ENCODE assay signal across 10 cellular contexts in the genomic region with DNA sequence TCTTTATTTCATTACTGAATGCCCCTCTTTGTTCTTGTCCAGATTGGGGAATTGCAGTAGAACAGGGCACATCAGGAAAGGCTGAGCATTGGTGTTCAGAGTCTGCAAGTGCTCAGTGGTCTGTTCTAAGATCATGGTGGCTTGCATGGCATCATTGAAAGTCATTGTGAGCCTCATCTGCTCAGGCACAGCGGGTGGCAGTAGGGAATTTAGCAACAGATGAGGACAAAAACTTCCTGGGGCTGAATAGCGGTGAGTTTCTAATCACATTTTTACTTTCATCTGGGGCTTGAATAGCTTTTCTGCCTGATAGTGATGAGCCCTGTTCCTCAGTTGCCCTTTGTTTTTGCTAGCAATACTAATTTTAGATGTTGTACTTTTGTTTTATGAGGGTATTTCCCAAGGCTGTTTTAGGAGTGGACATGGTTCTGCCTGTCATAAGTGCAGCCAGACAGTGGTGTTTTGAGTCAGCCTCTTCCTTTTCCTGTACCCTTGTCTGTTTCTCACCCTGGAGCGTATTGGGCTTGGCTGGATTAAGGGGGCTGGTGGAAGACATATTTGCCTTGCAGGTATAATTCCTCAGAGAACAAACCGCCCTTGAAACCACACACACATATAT. TPM values are rescaled to one million over a fixed set of nuclear protein-coding genes. Genes with fewer than 3 reads are reported as not detected.
DNase-seq lines count a peak whose midpoint lies in the region; ATAC-seq, FAIRE-seq and TF ChIP-seq lines count a peak whose summit lies in the region.
"Had no signal": no experiment of that assay in that cellular context is flagged by ENCODE, and none has a peak within 500 bp of the region (broad histone marks: within the 10 kb centered on the region; RNA-seq: fewer than 3 reads in every experiment).

No MANE protein-coding gene starts in this region.

- POLR2A ChIA-PET in activated CD4-positive, alpha-beta memory T cell treated with anti-CD3 and anti-CD28 coated beads, Interleukin-2, amount 10 ng/mL, durations not matched to agents 7 days and 5 days (lab: Charles Lee) = no interaction called here

- ATAC-seq in GM21447 (IDR thresholded peaks at IDR 0.05; ENCODE audit: unreplicated experiment) (peak; percentile 74), HG03354 (IDR thresholded peaks at IDR 0.05; ENCODE audit: poor library complexity, severe bottlenecking, unreplicated experiment) (peak; percentile 69), left lobe of liver (no peak)

- no peaks in the 10 kb centered on the region for H3K9me3 Mint-ChIP-seq in activated CD4-positive, alpha-beta memory T cell treated with anti-CD3 and anti-CD28 coated beads, Interleukin-2, amount 10 ng/mL, durations not matched to agents 7 days and 5 days
- H3K9me3 Mint-ChIP-seq: central memory CD8-positive, alpha-beta T cell had no signal

- H3K4me3 Mint-ChIP-seq in activated CD4-positive, alpha-beta memory T cell treated with anti-CD3 and anti-CD28 coated beads, Interleukin-2, amount 10 ng/mL, durations not matched to agents 7 days and 5 days = no peak overlapping the region
- H3K4me3 Mint-ChIP-seq: central memory CD8-positive, alpha-beta T cell had no signal

- DNase-seq in GM12892 (ENCODE audit: insufficient read length) = no peak
- DNase-seq in iris pigment epithelial cell (ENCODE audit: low read depth) = peak; percentile 67
- DNase-seq in activated CD4-positive, alpha-beta memory T cell treated with anti-CD3 and anti-CD28 coated beads, Interleukin-2, amount 10 ng/mL, durations not matched to agents 7 days and 5 days = no peak
- DNase-seq in left lobe of liver (ENCODE audit: low spot score) = no peak
- DNase-seq in RPMI8226 = no peak
- DNase-seq in retina = no peak
- DNase-seq: DND-41 had no signal

- H3K27ac Mint-ChIP-seq in activated CD4-positive, alpha-beta memory T cell treated with anti-CD3 and anti-CD28 coated beads, Interleukin-2, amount 10 ng/mL, durations not matched to agents 7 days and 5 days = no peak overlapping the region

- no peak for TF ChIP-seq POLR2A in GM12892 (IDR thresholded peaks at IDR 0.05; ENCODE audit: low read depth, low read length)

- H3K4me1 Mint-ChIP-seq in activated CD4-positive, alpha-beta memory T cell treated with anti-CD3 and anti-CD28 coated beads, Interleukin-2, amount 10 ng/mL, durations not matched to agents 7 days and 5 days = peaks cover 9% of the 10 kb centered on the region
- H3K4me1 Mint-ChIP-seq: central memory CD8-positive, alpha-beta T cell had no signal

- peaks cover 35% of the 10 kb centered on the region for H3K27me3 Mint-ChIP-seq in activated CD4-positive, alpha-beta memory T cell treated with anti-CD3 and anti-CD28 coated beads, Interleukin-2, amount 10 ng/mL, durations not matched to agents 7 days and 5 days

- CTCF ChIA-PET in activated CD4-positive, alpha-beta memory T cell treated with anti-CD3 and anti-CD28 coated beads, Interleukin-2, amount 10 ng/mL, durations not matched to agents 7 days and 5 days (lab: Charles Lee) = interaction anchor here (0.9 kb wide), 1 partner anchor 22 kb away, joined by 3 read pairs; no protein-coding TSS in a partner anchor

- H3K36me3 Mint-ChIP-seq in activated CD4-positive, alpha-beta memory T cell treated with anti-CD3 and anti-CD28 coated beads, Interleukin-2, amount 10 ng/mL, durations not matched to agents 7 days and 5 days (ENCODE audit: low read depth) = no peaks in the 10 kb centered on the region

- peak; percentile 70 for FAIRE-seq in GM12892 (lab: Jason Lieb, UNC)

RNA-seq across cellular contexts. Expression of gene SCHIP1, which starts 21.8 kb away (rescaled TPM):
- 0.42 TPM for polyA plus RNA-seq in GM12892 (2012; ENCODE audit: missing spikeins)
- under 1 TPM in 1 of 2 experiments, not detected in 1; 0.43 TPM for total RNA-seq in activated CD4-positive, alpha-beta memory T cell treated with anti-CD3 and anti-CD28 coated beads, Interleukin-2, amount 10 ng/mL, durations not matched to agents 7 days and 5 days
- total RNA-seq in left lobe of liver = 2.3 TPM
